Comparison of ENCODE assay signal across 29 cellular contexts in genomic region chr2:109444916-109445315, GRCh38.
"Had no signal": no experiment of that assay in that cellular context is flagged by ENCODE, and none has a peak within 500 bp of the region (broad histone marks: within the 10 kb centered on the region; RNA-seq: fewer than 3 reads in every experiment).

No MANE protein-coding gene starts in this region.

- H3K9me3 ChIP-seq: ovary, right lobe of liver had no signal

- H3K36me3 ChIP-seq: lower lobe of right lung, neural progenitor cell, ovary, right atrium auricular region, right lobe of liver, upper lobe of right lung had no signal

- H3K27me3 ChIP-seq: left lung, neural progenitor cell, neutrophil, ovary, right atrium auricular region, right lobe of liver, suprapubic skin, tibial artery, upper lobe of right lung had no signal

- H3K4me1 Mint-ChIP-seq: immature natural killer cell; naive thymus-derived CD8-positive, alpha-beta T cell; stimulated activated naive B cell treated with anti-CD40 and anti-IgM and Interleukin-4, amounts not matched to agents 10 μg/mL and 1 μg/mL and 100 μg/mL, for 72 hours had no signal

- H3K27ac Mint-ChIP-seq: immature natural killer cell; neural progenitor cell; progenitor cell of endocrine pancreas; stimulated activated naive B cell treated with anti-CD40 and anti-IgM and Interleukin-4, amounts not matched to agents 10 μg/mL and 1 μg/mL and 100 μg/mL, for 72 hours; stimulated activated naive CD8-positive, alpha-beta T cell treated with anti-CD3 and anti-CD28 coated beads, Interleukin-15, Interleukin-2, amounts not matched to agents 100 ng/mL and 50 ng/mL, for 24 hours had no signal

- H3K27me3 Mint-ChIP-seq: stimulated activated naive B cell treated with anti-CD40 and anti-IgM and Interleukin-4, amounts not matched to agents 10 μg/mL and 1 μg/mL and 100 μg/mL, for 72 hours; stimulated activated naive CD8-positive, alpha-beta T cell treated with anti-CD3 and anti-CD28 coated beads, Interleukin-15, Interleukin-2, amounts not matched to agents 100 ng/mL and 50 ng/mL, for 24 hours had no signal

- DNase-seq: hypothalamus; immature natural killer cell; kidney; left colon; left lung; lower lobe of right lung; mammary epithelial cell; mesenchymal stem cell; naive thymus-derived CD8-positive, alpha-beta T cell; occipital lobe; ovary; right lobe of liver; stimulated activated CD4-positive, alpha-beta T cell treated with anti-CD3 and anti-CD28 coated beads, Interleukin-12 subunit alpha, Interleukin-12 subunit beta, amount 100 ng/mL, for 4 hours; stimulated activated CD4-positive, alpha-beta T cell treated with anti-CD3 and anti-CD28 coated beads, Interleukin-15, amount 100 ng/mL, for 24 hours; stimulated activated CD4-positive, alpha-beta T cell treated with anti-CD3 and anti-CD28 coated beads, Interleukin-2, amount 100 ng/mL, for 24 hours; stimulated activated CD4-positive, alpha-beta T cell treated with anti-CD3 and anti-CD28 coated beads, Interleukin-4, amount 100 ng/mL, for 1 hour; stimulated activated naive B cell treated with anti-CD40 and anti-IgM and Interleukin-4, amounts not matched to agents 10 μg/mL and 1 μg/mL and 100 μg/mL, for 72 hours; trophoblast cell; upper lobe of right lung had no signal

- H3K4me1 ChIP-seq: left lung, lower lobe of right lung, neural progenitor cell, upper lobe of right lung had no signal

- H3K4me3 ChIP-seq: left lung, lower lobe of right lung, neural progenitor cell, ovary, right atrium auricular region, right lobe of liver, smooth muscle cell, suprapubic skin, thoracic aorta, tibial artery, upper lobe of right lung had no signal

- H3K4me3 Mint-ChIP-seq: immature natural killer cell; naive thymus-derived CD8-positive, alpha-beta T cell; nephron; neural progenitor cell; stimulated activated naive B cell treated with anti-CD40 and anti-IgM and Interleukin-4, amounts not matched to agents 10 μg/mL and 1 μg/mL and 100 μg/mL, for 72 hours; stimulated activated naive CD8-positive, alpha-beta T cell treated with anti-CD3 and anti-CD28 coated beads, Interleukin-15, Interleukin-2, amounts not matched to agents 100 ng/mL and 50 ng/mL, for 24 hours had no signal

- H3K27ac ChIP-seq: left lung, lower lobe of right lung, neural progenitor cell, neutrophil, ovary, right atrium auricular region, right lobe of liver, suprapubic skin, upper lobe of right lung had no signal
